In the genomic region with DNA sequence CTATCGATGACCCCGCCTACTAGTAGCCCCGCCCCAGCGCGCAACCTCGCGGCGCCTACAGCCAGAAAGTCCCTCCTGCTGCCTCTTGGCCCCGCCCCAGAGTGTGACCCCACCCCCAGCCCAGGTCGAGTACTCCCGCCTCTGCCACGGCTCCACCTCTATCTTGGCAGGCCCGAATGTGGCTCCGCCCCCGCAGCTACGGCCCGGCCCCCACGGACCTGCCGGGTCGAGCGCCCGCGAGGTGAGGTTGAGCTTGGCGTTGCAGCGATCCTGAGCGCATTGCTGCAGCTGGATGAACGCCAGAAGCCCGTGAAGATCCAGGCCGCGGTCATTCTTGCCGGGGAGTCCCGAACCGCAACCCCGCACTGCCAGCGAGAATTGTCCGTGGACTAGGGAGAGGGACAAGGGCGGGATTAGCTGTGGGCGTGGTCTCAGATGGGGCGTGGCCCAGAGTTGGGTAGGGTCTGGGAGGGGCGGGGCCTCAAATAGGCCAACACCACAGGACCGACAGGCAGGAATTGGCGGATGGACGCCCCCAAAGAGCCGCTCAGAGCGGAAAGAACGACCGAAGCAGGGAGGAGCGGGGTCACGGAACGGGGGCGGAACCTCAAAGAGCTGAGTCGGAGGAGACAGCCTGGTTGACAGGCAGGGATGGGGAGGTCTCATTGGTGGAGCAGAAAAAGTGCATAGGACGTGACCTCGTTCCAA, we compare ENCODE assay signal across 1 cellular context.
TF ChIP-seq lines count a peak whose summit lies in the region.

No MANE protein-coding gene starts in this region.

TF ChIP-seq in SK-N-SH, 30 proteins besides CTCF, POLR2A, EP300 and RAD21:
- TF ChIP-seq POLR2AphosphoS5 (IDR thresholded peaks at IDR 0.05; ENCODE audit: low read depth, low read length) (no peak), CHD2 (IDR thresholded peaks at IDR 0.05; ENCODE audit: low read length, partially characterized antibody) (no peak), TAF1 (IDR thresholded peaks at IDR 0.05; ENCODE audit: borderline replicate concordance, low read depth, low read length) (no peak), YY1 (IDR thresholded peaks at IDR 0.05; ENCODE audit: low read depth) (no peak), SIN3A (IDR thresholded peaks at IDR 0.05; ENCODE audit: borderline replicate concordance, low read depth, low read length) (peak; percentile 21; the same call in 1 of the 2 replicates), MXI1 (IDR thresholded peaks at IDR 0.05; ENCODE audit: low read depth, low read length) (peak; percentile 42; the same call in 1 of the 2 replicates), NRF1 (IDR thresholded peaks at IDR 0.05; ENCODE audit: low read depth, low read length) (peak; percentile 50; the same call in 1 of the 2 replicates)
- TF ChIP-seq, protein P1, sequence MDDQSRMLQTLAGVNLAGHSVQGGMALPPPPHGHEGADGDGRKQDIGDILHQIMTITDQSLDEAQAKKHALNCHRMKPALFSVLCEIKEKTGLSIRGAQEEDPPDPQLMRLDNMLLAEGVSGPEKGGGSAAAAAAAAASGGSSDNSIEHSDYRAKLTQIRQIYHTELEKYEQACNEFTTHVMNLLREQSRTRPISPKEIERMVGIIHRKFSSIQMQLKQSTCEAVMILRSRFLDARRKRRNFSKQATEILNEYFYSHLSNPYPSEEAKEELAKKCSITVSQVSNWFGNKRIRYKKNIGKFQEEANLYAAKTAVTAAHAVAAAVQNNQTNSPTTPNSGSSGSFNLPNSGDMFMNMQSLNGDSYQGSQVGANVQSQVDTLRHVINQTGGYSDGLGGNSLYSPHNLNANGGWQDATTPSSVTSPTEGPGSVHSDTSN (IDR thresholded peaks at IDR 0.05) = peak; percentile 63
